10 cellular contexts compared by ENCODE assay signal in genomic region chr20:61253264-61253639, GRCh38. TPM values are rescaled to one million over a fixed set of nuclear protein-coding genes. Genes with fewer than 3 reads are reported as not detected.
DNase-seq lines count a peak whose midpoint lies in the region; ATAC-seq and TF ChIP-seq lines count a peak whose summit lies in the region.
"Had no signal": no experiment of that assay in that cellular context is flagged by ENCODE, and none has a peak within 500 bp of the region (broad histone marks: within the 10 kb centered on the region; RNA-seq: fewer than 3 reads in every experiment).

No MANE protein-coding gene starts in this region.

- H3K27ac ChIP-seq in mammary epithelial cell (ENCODE audit: insufficient read depth, low read depth, low read length) (peak overlapping the region; percentile 30), upper lobe of right lung (no peak overlapping the region)

- CTCF ChIA-PET in mammary epithelial cell (lab: Charles Lee; ENCODE audit: low non-redundant PET): no interaction called here

- no peak overlapping the region for H3K27ac Mint-ChIP-seq in activated naive CD8-positive, alpha-beta T cell treated with anti-CD3 and anti-CD28 coated beads for 36 hours
- no peak overlapping the region for H3K27ac Mint-ChIP-seq in activated naive CD8-positive, alpha-beta T cell treated with anti-CD3 and anti-CD28 coated beads, Interleukin-2, amount 50 U/mL, for 24 hours

- in situ Hi-C loops in mammary epithelial cell (cut with MboI; ENCODE audit: low sequenced_read_pairs in 2 of 2): no loop called here

- no CpG with 5 or more reads among the region's 51 CpGs for WGBS in mammary epithelial cell (ENCODE audit: low coverage, missing lambda C conversion rate)

- H3K4me3 Mint-ChIP-seq in activated naive CD8-positive, alpha-beta T cell treated with anti-CD3 and anti-CD28 coated beads for 36 hours: no peak overlapping the region
- H3K4me3 Mint-ChIP-seq in activated naive CD8-positive, alpha-beta T cell treated with anti-CD3 and anti-CD28 coated beads, Interleukin-2, amount 50 U/mL, for 24 hours: no peak overlapping the region

- no peaks in the 10 kb centered on the region for H3K9me3 Mint-ChIP-seq in activated naive CD8-positive, alpha-beta T cell treated with anti-CD3 and anti-CD28 coated beads for 36 hours
- no peaks in the 10 kb centered on the region for H3K9me3 Mint-ChIP-seq in activated naive CD8-positive, alpha-beta T cell treated with anti-CD3 and anti-CD28 coated beads, Interleukin-2, amount 50 U/mL, for 24 hours

- intact Hi-C loops in mammary epithelial cell (cut with micrococcal nuclease) (loop anchor here (10.0 kb wide), 5 partner anchors 128 to 1308 kb away; partner anchors contain the start of genes FAM217B and PPP1R3D), upper lobe of right lung (cut with DNase I) (no loop called here)

- H3K4me3 ChIP-seq in mammary epithelial cell (replicated peaks in 1 of 3; ENCODE audit: insufficient read depth in 1 of 3, low read depth in 2 of 3, low read length in 3 of 3): peak overlapping the region; percentile 57 to 84 (median 71)
- peak overlapping the region; percentile 14 for H3K4me3 ChIP-seq in upper lobe of right lung

- H3K9me3 ChIP-seq in mammary epithelial cell (replicated peaks; ENCODE audit: insufficient read depth, low read length) (no peaks in the 10 kb centered on the region), upper lobe of right lung (no peaks in the 10 kb centered on the region)

- H3K9ac ChIP-seq in mammary epithelial cell (ENCODE audit: insufficient read depth, low read length): peak overlapping the region; percentile 51

- H3K4me1 Mint-ChIP-seq in activated naive CD8-positive, alpha-beta T cell treated with anti-CD3 and anti-CD28 coated beads for 36 hours: no peaks in the 10 kb centered on the region
- H3K4me1 Mint-ChIP-seq in activated naive CD8-positive, alpha-beta T cell treated with anti-CD3 and anti-CD28 coated beads, Interleukin-2, amount 50 U/mL, for 24 hours: no peaks in the 10 kb centered on the region

- H3K36me3 ChIP-seq in mammary epithelial cell (ENCODE audit: insufficient read depth, low read length) (peaks cover 8% of the 10 kb centered on the region), upper lobe of right lung (no peaks in the 10 kb centered on the region)

- peaks cover 4% of the 10 kb centered on the region for H3K27me3 ChIP-seq in mammary epithelial cell (ENCODE audit: insufficient read depth, low read length)
- H3K27me3 ChIP-seq in upper lobe of right lung: peaks cover 71% of the 10 kb centered on the region

- H3K4me1 ChIP-seq in mammary epithelial cell (ENCODE audit: insufficient read depth, low read length): peaks cover 29% of the 10 kb centered on the region
- no peaks in the 10 kb centered on the region for H3K4me1 ChIP-seq in upper lobe of right lung

- no peaks in the 10 kb centered on the region for H3K36me3 Mint-ChIP-seq in activated naive CD8-positive, alpha-beta T cell treated with anti-CD3 and anti-CD28 coated beads for 36 hours
- H3K36me3 Mint-ChIP-seq in activated naive CD8-positive, alpha-beta T cell treated with anti-CD3 and anti-CD28 coated beads, Interleukin-2, amount 50 U/mL, for 24 hours (ENCODE audit: low read depth): no peaks in the 10 kb centered on the region

- peaks cover 47% of the 10 kb centered on the region for H3K79me2 ChIP-seq in mammary epithelial cell (ENCODE audit: insufficient read depth, low read length)

- H2AFZ ChIP-seq in mammary epithelial cell (ENCODE audit: low read depth, low read length): peak overlapping the region; percentile 78

- peak; percentile 8 for DNase-seq in activated naive CD8-positive, alpha-beta T cell treated with anti-CD3 and anti-CD28 coated beads for 36 hours
- no peak for DNase-seq in activated naive CD8-positive, alpha-beta T cell treated with anti-CD3 and anti-CD28 coated beads, Interleukin-2, amount 50 U/mL, for 24 hours
- DNase-seq in mammary epithelial cell (no peak), iris pigment epithelial cell (ENCODE audit: low read depth) (peak; percentile 47), upper lobe of right lung (no peak), COLO829 (ENCODE audit: low spot score) (no peak), NCI-H2029 (lab: John Stamatoyannopoulos, UW) (no peak)
- no peak for DNase-seq in NK-92 treated with Interleukin-12 subunit alpha and Interleukin-12 subunit beta, amount 100 ng/mL, for 24 hours (lab: John Stamatoyannopoulos, UW)
- DNase-seq: activated CD8-positive, alpha-beta memory T cell treated with anti-CD3 and anti-CD28 coated beads for 24 hours; NCI-H1694 treated with DMSO at 0.1 percent for 48 hours had no signal

- no peaks in the 10 kb centered on the region for H4K20me1 ChIP-seq in mammary epithelial cell (ENCODE audit: insufficient read depth, low read length)

- dilution Hi-C loops in mammary epithelial cell (cut with HindIII; ENCODE audit: low sequenced_read_pairs): no loop called here

- peak; percentile 8 to 52 for TF ChIP-seq CTCF in mammary epithelial cell (conservative IDR thresholded peaks at IDR 0.05 in 1 of 2, IDR thresholded peaks at IDR 0.05 in 1 of 2; ENCODE audit: extremely low read depth in 1 of 2, insufficient read depth in 1 of 2, low read depth in 1 of 2, low read length in 2 of 2)
- peak; percentile 6 for TF ChIP-seq CTCF in upper lobe of right lung (IDR thresholded peaks at IDR 0.05)

- ATAC-seq in activated naive CD8-positive, alpha-beta T cell treated with anti-CD3 and anti-CD28 coated beads, Interleukin-2, amount 50 U/mL, for 24 hours: no peak
- no peak for ATAC-seq in upper lobe of right lung

- peak overlapping the region; percentile 92 for H3K4me2 ChIP-seq in mammary epithelial cell (ENCODE audit: insufficient read depth, low read depth, low read length)

- H3K27me3 Mint-ChIP-seq in activated naive CD8-positive, alpha-beta T cell treated with anti-CD3 and anti-CD28 coated beads for 36 hours: peaks cover 63% of the 10 kb centered on the region
- H3K27me3 Mint-ChIP-seq in activated naive CD8-positive, alpha-beta T cell treated with anti-CD3 and anti-CD28 coated beads, Interleukin-2, amount 50 U/mL, for 24 hours: peaks cover 36% of the 10 kb centered on the region

- BruUV-seq in mammary epithelial cell (replicated peaks; lab: Mats Ljungman, UMichigan): no TSS peak

RNA-seq across cellular contexts. Expression of gene CDH4, which starts 1.2 kb away (rescaled TPM):
- total RNA-seq in activated naive CD8-positive, alpha-beta T cell treated with anti-CD3 and anti-CD28 coated beads for 36 hours: under 1 TPM; 0.06 to 0.08 TPM
- total RNA-seq in mammary epithelial cell: 10 to 100 TPM; 11.7 to 25.8 TPM
- polyA plus RNA-seq in mammary epithelial cell: 11.5 TPM
- 10.5 TPM for polyA minus RNA-seq in mammary epithelial cell
- total RNA-seq in upper lobe of right lung: 0.23 TPM

Comparison
In these comparisons a context has a peak if more than half of its experiments do, and no peak if none do; other contexts are left out.
1. DNase-seq: peak in activated naive CD8-positive, alpha-beta T cell treated with anti-CD3 and anti-CD28 coated beads for 36 hours (single experiment) and iris pigment epithelial cell (single experiment); none in activated naive CD8-positive, alpha-beta T cell treated with anti-CD3 and anti-CD28 coated beads, Interleukin-2, amount 50 U/mL, for 24 hours (single experiment), mammary epithelial cell (single experiment), upper lobe of right lung (single experiment), NK-92 treated with Interleukin-12 subunit alpha and Interleukin-12 subunit beta, amount 100 ng/mL, for 24 hours (single experiment), COLO829 (single experiment) and NCI-H2029 (single experiment).
2. RNA of gene CDH4, which starts 1.2 kb away (total RNA-seq): 11.7 to 25.8 TPM in mammary epithelial cell; 0.23 TPM in upper lobe of right lung (single experiment) and 0.06 to 0.08 TPM in activated naive CD8-positive, alpha-beta T cell treated with anti-CD3 and anti-CD28 coated beads for 36 hours; every median in the first group is over 10 times any median in the second.